ENCODE assay signal across 8 cellular contexts in genomic region chr14:94080606-94081385, GRCh38. TPM values are rescaled to one million over a fixed set of nuclear protein-coding genes. Genes with fewer than 3 reads are reported as not detected.
DNase-seq lines count a peak whose midpoint lies in the region; ATAC-seq and TF ChIP-seq lines count a peak whose summit lies in the region.

Gene DDX24 (minus strand): TSS chr14:94081202. CDS start chr14:94079742, 1,460 bp downstream.
A gene with protein sequence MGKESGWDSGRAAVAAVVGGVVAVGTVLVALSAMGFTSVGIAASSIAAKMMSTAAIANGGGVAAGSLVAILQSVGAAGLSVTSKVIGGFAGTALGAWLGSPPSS (plus strand): TSS chr14:94081310. CDS start chr14:94096938, 15,628 bp downstream.

- H4K20me1 ChIP-seq in osteoblast (ENCODE audit: insufficient read depth, low read length) = peaks cover 30% of the 10 kb centered on the region

- H3K4me3 ChIP-seq in GM08714 (ENCODE audit: low read length) = peak within 1 kb of the TSS; percentile 85
- peak within 1 kb of the TSS; percentile 93 for H3K4me3 ChIP-seq in osteoblast (ENCODE audit: insufficient read depth, low read length)
- H3K4me3 ChIP-seq in thoracic aorta = peak within 1 kb of the TSS; percentile 83

- ATAC-seq in HG02610 (IDR thresholded peaks at IDR 0.05; ENCODE audit: unreplicated experiment) = peak; percentile 99
- ATAC-seq in thoracic aorta (ENCODE audit: insufficient number of reproducible peaks, low FRiP score, low read depth) = peak; percentile 98

- no peaks in the 10 kb centered on the region for H3K9me3 Mint-ChIP-seq in activated naive CD8-positive, alpha-beta T cell (ENCODE audit: low read depth)

- DNase-seq in NCI-H1092 treated with DMSO at 0.1 percent for 48 hours (lab: John Stamatoyannopoulos, UW) (peak; percentile 91), SKM-1 (lab: John Stamatoyannopoulos, UW; ENCODE audit: unreplicated experiment) (peak; percentile 56), glomerular visceral epithelial cell (ENCODE audit: extremely low spot score) (peak; percentile 97), osteoblast (ENCODE audit: insufficient read length, low spot score, missing footprints) (peak; percentile 97), thoracic aorta (ENCODE audit: low spot score) (peak; percentile 86)

- peak within 1 kb of the TSS; percentile 93 for H2AFZ ChIP-seq in osteoblast (ENCODE audit: low read length)

- H3K9me3 ChIP-seq in osteoblast (ENCODE audit: low read depth, low read length) = no peaks in the 10 kb centered on the region
- no peaks in the 10 kb centered on the region for H3K9me3 ChIP-seq in thoracic aorta

- peak within 1 kb of the TSS; percentile 99 for H3K27ac Mint-ChIP-seq in activated naive CD8-positive, alpha-beta T cell

- peak within 1 kb of the TSS; percentile 100 for H3K4me3 Mint-ChIP-seq in activated naive CD8-positive, alpha-beta T cell

- peaks cover 25% of the 10 kb centered on the region for H3K36me3 ChIP-seq in osteoblast (ENCODE audit: insufficient read depth, low read length)
- H3K36me3 ChIP-seq in thoracic aorta = peaks cover 3% of the 10 kb centered on the region

- TF ChIP-seq CTCF in osteoblast (IDR thresholded peaks at IDR 0.05; ENCODE audit: extremely low read depth, low read depth, low read length) = no peak
- TF ChIP-seq CTCF in thoracic aorta (IDR thresholded peaks at IDR 0.05) = no peak

- H3K27me3 ChIP-seq in osteoblast (ENCODE audit: insufficient read depth, low read length) = no peaks in the 10 kb centered on the region
- no peaks in the 10 kb centered on the region for H3K27me3 ChIP-seq in thoracic aorta (replicated peaks; ENCODE audit: insufficient read depth)

- peak within 1 kb of the TSS; percentile 98 for H3K4me2 ChIP-seq in osteoblast (ENCODE audit: insufficient read depth, low read length)

- H3K27ac ChIP-seq in osteoblast (ENCODE audit: low read depth, low read length) (peak within 1 kb of the TSS; percentile 95), thoracic aorta (peak within 1 kb of the TSS; percentile 88 to 92)

- no peaks in the 10 kb centered on the region for H3K27me3 Mint-ChIP-seq in activated naive CD8-positive, alpha-beta T cell

- H3K4me1 Mint-ChIP-seq in activated naive CD8-positive, alpha-beta T cell (ENCODE audit: low read depth) = peaks cover 48% of the 10 kb centered on the region

- peaks cover 80% of the 10 kb centered on the region for H3K79me2 ChIP-seq in osteoblast (ENCODE audit: insufficient read depth, low read length)

- H3K4me1 ChIP-seq in osteoblast (ENCODE audit: insufficient read depth, low read length) = peaks cover 35% of the 10 kb centered on the region
- peaks cover 32 to 45% of the 10 kb centered on the region in 2 donors for H3K4me1 ChIP-seq in thoracic aorta (ENCODE audit: control insufficient read depth in 1 of 2, low read depth in 2 of 2)

- peaks cover 21% of the 10 kb centered on the region for H3K36me3 Mint-ChIP-seq in activated naive CD8-positive, alpha-beta T cell

RNA-seq across cellular contexts. Expression of gene DDX24, which starts in this region (rescaled TPM):
- total RNA-seq in osteoblast (112 and 134 TPM in 2 replicates), thoracic aorta (100 to 1,000 TPM; 139 to 228 TPM)

RNA-seq across cellular contexts. Expression of the second gene that starts in this region (rescaled TPM):
- 9.8 and 11.5 TPM in 2 replicates for total RNA-seq in osteoblast
- total RNA-seq in thoracic aorta = 1 to 10 TPM; 4.2 to 5.0 TPM

Comparison
In these comparisons a context has a peak if more than half of its experiments do, and no peak if none do; other contexts are left out.
1. Peak in every context shown above with its lines: DNase-seq, ATAC-seq, H3K4me3 ChIP-seq and H3K27ac ChIP-seq.